28 cellular contexts compared by ENCODE assay signal in genomic region chr16:20382202-20382948, GRCh38. TPM values are rescaled to one million over a fixed set of nuclear protein-coding genes. Genes with fewer than 3 reads are reported as not detected.
"Had no signal": no experiment of that assay in that cellular context is flagged by ENCODE, and none has a peak within 500 bp of the region (broad histone marks: within the 10 kb centered on the region; RNA-seq: fewer than 3 reads in every experiment).

No MANE protein-coding gene starts in this region.

- H3K36me3 ChIP-seq: brain microvascular endothelial cell had no signal

- H3K27ac ChIP-seq: brain microvascular endothelial cell, VCaP had no signal

- DNase-seq: activated CD4-positive, alpha-beta memory T cell treated with anti-CD3 and anti-CD28 coated beads, Interleukin-2, amount 10 ng/mL, durations not matched to agents 7 days and 5 days; activated CD4-positive, alpha-beta T cell treated with anti-CD3 and anti-CD28 coated beads for 1 hour; activated CD4-positive, alpha-beta T cell treated with anti-CD3 and anti-CD28 coated beads for 48 hours; activated CD4-positive, CD25-positive, alpha-beta regulatory T cell; activated CD8-positive, alpha-beta memory T cell treated with anti-CD3 and anti-CD28 coated beads for 24 hours; activated CD8-positive, alpha-beta memory T cell treated with anti-CD3 and anti-CD28 coated beads, Interleukin-2, amount 10 ng/mL, durations not matched to agents 7 days and 5 days; activated CD8-positive, alpha-beta memory T cell treated with anti-CD3 and anti-CD28 coated beads, Interleukin-2, amount 50 U/mL, for 48 hours; activated effector memory CD4-positive, alpha-beta T cell treated with Interleukin-2 at 50 U/mL for 16 hours; activated naive CD4-positive, alpha-beta T cell treated with anti-CD3 and anti-CD28 coated beads, Interleukin-2, amount 10 ng/mL, durations not matched to agents 7 days and 5 days; activated naive CD8-positive, alpha-beta T cell treated with anti-CD3 and anti-CD28 coated beads, Interleukin-2, amount 50 U/mL, for 24 hours; activated T-cell treated with anti-CD3 and anti-CD28 coated beads, Interleukin-2, amount 50 U/mL, for 48 hours; brain microvascular endothelial cell; central memory CD4-positive, alpha-beta T cell; NCI-H1048; NCI-H1105 treated with DMSO at 0.1 percent for 48 hours; NCI-H1436; NCI-H1694; NCI-H1930; NCI-H526; RPMI8226; SIG-M5; SW 1271; T-helper 1 cell; T-helper 2 cell; T-helper 9 cell had no signal

- H3K27me3 ChIP-seq: brain microvascular endothelial cell had no signal

RNA-seq across cellular contexts. Expression of gene PDILT, which starts 22.2 kb away (rescaled TPM):
- total RNA-seq: activated CD4-positive, alpha-beta memory T cell treated with anti-CD3 and anti-CD28 coated beads, Interleukin-2, amount 10 ng/mL, durations not matched to agents 7 days and 5 days; activated CD8-positive, alpha-beta memory T cell treated with anti-CD3 and anti-CD28 coated beads, Interleukin-2, amount 10 ng/mL, durations not matched to agents 7 days and 5 days; cerebellum; M059J had no signal

RNA-seq across cellular contexts. Expression of gene ACSM5, which starts 27.0 kb away (rescaled TPM):
- total RNA-seq: activated CD4-positive, alpha-beta memory T cell treated with anti-CD3 and anti-CD28 coated beads, Interleukin-2, amount 10 ng/mL, durations not matched to agents 7 days and 5 days; activated CD8-positive, alpha-beta memory T cell treated with anti-CD3 and anti-CD28 coated beads, Interleukin-2, amount 10 ng/mL, durations not matched to agents 7 days and 5 days had no signal

RNA-seq across cellular contexts. Expression of gene UMOD, which starts 29.9 kb away (rescaled TPM):
- total RNA-seq: activated CD4-positive, alpha-beta memory T cell treated with anti-CD3 and anti-CD28 coated beads, Interleukin-2, amount 10 ng/mL, durations not matched to agents 7 days and 5 days; activated CD8-positive, alpha-beta memory T cell treated with anti-CD3 and anti-CD28 coated beads, Interleukin-2, amount 10 ng/mL, durations not matched to agents 7 days and 5 days; cerebellum; M059J had no signal

RNA-seq across cellular contexts. Expression of gene GP2, which starts 55.1 kb away (rescaled TPM):
- total RNA-seq: activated CD4-positive, alpha-beta memory T cell treated with anti-CD3 and anti-CD28 coated beads, Interleukin-2, amount 10 ng/mL, durations not matched to agents 7 days and 5 days; activated CD8-positive, alpha-beta memory T cell treated with anti-CD3 and anti-CD28 coated beads, Interleukin-2, amount 10 ng/mL, durations not matched to agents 7 days and 5 days; cerebellum; M059J had no signal
